ENCODE assay signal across 1 cellular context in genomic region chr17:42423766-42424165, GRCh38.
TF ChIP-seq lines count a peak whose summit lies in the region.

No MANE protein-coding gene starts in this region.

TF ChIP-seq in endothelial cell of umbilical vein, 7 proteins besides CTCF, POLR2A, EP300 and RAD21:
- TF ChIP-seq EZH2 (IDR thresholded peaks at IDR 0.05; ENCODE audit: borderline replicate concordance, low read depth, low read length, severe bottlenecking): no peak
- no peak for TF ChIP-seq FOS (IDR thresholded peaks at IDR 0.05; ENCODE audit: borderline replicate concordance, insufficient read depth, low read length)
- TF ChIP-seq POLR2AphosphoS5 (IDR thresholded peaks at IDR 0.05; ENCODE audit: insufficient read depth, low read depth, low read length): no peak
- no peak for TF ChIP-seq MAX (IDR thresholded peaks at IDR 0.05; ENCODE audit: insufficient read depth, insufficient read length)
- TF ChIP-seq JUN (IDR thresholded peaks at IDR 0.05; ENCODE audit: borderline replicate concordance, insufficient read depth, insufficient read length, low read depth): no peak
- no peak for TF ChIP-seq MYC (IDR thresholded peaks at IDR 0.05; ENCODE audit: low read depth, low read length)
- no peak for TF ChIP-seq GATA2 (IDR thresholded peaks at IDR 0.05; ENCODE audit: insufficient read depth, insufficient read length, low read depth, low read length)
TF ChIP-seq in endothelial cell of umbilical vein: peak in this region for 0.
